In genomic region chr5:688348-688747, GRCh38 we compare ENCODE assay signal across 2 cellular contexts. TPM values are rescaled to one million over a fixed set of nuclear protein-coding genes. Genes with fewer than 3 reads are reported as not detected.
"Had no signal": no experiment of that assay in that cellular context is flagged by ENCODE, and none has a peak within 500 bp of the region (broad histone marks: within the 10 kb centered on the region; RNA-seq: fewer than 3 reads in every experiment).

No MANE protein-coding gene starts in this region.

RNA-seq across cellular contexts. Expression of gene TPPP, which starts 4.8 kb away (rescaled TPM):
- total RNA-seq: activated CD4-positive, alpha-beta T cell treated with anti-CD3 and anti-CD28 coated beads, Interleukin-2, amount 10 ng/mL, durations not matched to agents 24 days and 14 days had no signal
- polyA plus RNA-seq: IgD-negative memory B cell had no signal
